1 cellular context compared by ENCODE assay signal in the genomic region with DNA sequence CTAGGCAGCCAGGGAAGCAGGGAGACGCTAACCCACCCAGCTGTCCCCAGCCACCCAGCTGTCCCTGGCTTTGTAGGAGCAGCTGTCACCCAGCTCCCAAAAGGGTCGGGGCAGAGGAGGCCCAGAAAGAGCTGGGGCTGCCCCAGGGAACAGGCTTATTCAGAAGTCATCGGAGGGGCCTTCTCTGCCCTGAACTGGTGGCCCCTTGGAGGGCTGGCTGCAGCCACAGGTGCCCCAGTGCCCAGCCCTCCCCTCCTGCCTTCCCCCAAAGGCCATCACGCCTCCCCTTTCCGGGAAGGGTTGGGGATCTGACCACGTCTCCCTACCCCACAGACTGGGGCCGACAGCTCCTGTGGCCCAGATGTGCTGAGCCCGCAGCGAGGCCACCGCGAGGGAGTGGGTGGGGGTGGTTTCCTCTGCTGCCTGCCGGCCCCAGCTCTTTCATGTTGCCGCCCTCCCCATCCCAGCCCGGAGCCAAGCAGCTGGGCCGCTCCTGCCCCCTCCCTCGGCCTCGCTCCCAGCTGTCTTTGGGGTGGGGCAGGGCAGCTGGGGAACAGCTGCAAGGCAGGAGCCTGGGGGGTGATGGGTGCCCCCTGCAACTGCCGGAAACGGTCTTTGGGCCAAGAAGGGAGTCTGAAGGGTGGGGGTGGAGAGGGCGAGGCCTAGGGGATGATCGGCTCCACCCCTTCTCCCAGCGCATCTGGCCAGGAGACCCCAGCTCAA.
TF ChIP-seq lines count a peak whose summit lies in the region.

No MANE protein-coding gene starts in this region.

TF ChIP-seq in HepG2, 621 proteins besides CTCF, POLR2A, EP300 and RAD21 (continued from another document and continues in another):
- TF ChIP-seq, protein P1, sequence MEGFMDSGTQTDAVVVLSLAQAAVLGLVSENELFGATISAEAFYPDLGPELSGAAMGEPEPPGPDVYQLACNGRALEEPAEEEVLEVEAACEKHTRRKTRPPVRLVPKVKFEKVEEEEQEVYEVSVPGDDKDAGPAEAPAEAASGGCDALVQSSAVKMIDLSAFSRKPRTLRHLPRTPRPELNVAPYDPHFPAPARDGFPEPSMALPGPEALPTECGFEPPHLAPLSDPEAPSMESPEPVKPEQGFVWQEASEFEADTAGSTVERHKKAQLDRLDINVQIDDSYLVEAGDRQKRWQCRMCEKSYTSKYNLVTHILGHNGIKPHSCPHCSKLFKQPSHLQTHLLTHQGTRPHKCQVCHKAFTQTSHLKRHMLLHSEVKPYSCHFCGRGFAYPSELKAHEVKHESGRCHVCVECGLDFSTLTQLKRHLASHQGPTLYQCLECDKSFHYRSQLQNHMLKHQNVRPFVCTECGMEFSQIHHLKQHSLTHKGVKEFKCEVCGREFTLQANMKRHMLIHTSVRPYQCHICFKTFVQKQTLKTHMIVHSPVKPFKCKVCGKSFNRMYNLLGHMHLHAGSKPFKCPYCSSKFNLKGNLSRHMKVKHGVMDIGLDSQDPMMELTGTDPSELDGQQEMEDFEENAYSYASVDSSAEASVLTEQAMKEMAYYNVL (CRISPR knock-in tag; IDR thresholded peaks at IDR 0.05; ENCODE audit: borderline replicate concordance): peak; percentile 71; the same call in 1 of the 2 replicates
- TF ChIP-seq TARDBP (CRISPR knock-in tag; IDR thresholded peaks at IDR 0.05): peak; percentile 89
- 0 out of 2 replicates have a peak, but pooled peaks have one; percentile 54 for TF ChIP-seq ZNF724P (CRISPR knock-in tag; IDR thresholded peaks at IDR 0.05; ENCODE audit: borderline replicate concordance)
- 0 out of 2 replicates have a peak, but pooled peaks have one; percentile 67 for TF ChIP-seq ZIK1 (CRISPR knock-in tag; IDR thresholded peaks at IDR 0.05; ENCODE audit: borderline replicate concordance, low read depth)
- peak; percentile 100 for TF ChIP-seq HNRNPK (IDR thresholded peaks at IDR 0.05; ENCODE audit: low read depth, low read length, poor library complexity, severe bottlenecking)
- TF ChIP-seq FOXO1 (CRISPR knock-in tag; IDR thresholded peaks at IDR 0.05): no peak
- peak; percentile 72 for TF ChIP-seq RXRA (CRISPR knock-in tag; IDR thresholded peaks at IDR 0.05)
- TF ChIP-seq TCF7L2 (IDR thresholded peaks at IDR 0.05; ENCODE audit: low read depth, low read length): peak; percentile 84
- peak; percentile 42; the same call in 1 of the 2 replicates for TF ChIP-seq ZSCAN9 (CRISPR knock-in tag; IDR thresholded peaks at IDR 0.05; ENCODE audit: borderline replicate concordance)
- TF ChIP-seq CBX2 (IDR thresholded peaks at IDR 0.05; ENCODE audit: low read depth, low read length): no peak
- TF ChIP-seq CBX2 (CRISPR knock-in tag; IDR thresholded peaks at IDR 0.05; ENCODE audit: low read depth): no peak
- TF ChIP-seq HOXD1 (CRISPR knock-in tag; IDR thresholded peaks at IDR 0.05): 0 out of 2 replicates have a peak, but pooled peaks have one; percentile 37
- TF ChIP-seq ZNF143 (CRISPR knock-in tag; IDR thresholded peaks at IDR 0.05): peak; percentile 48; the same call in 1 of the 2 replicates
- TF ChIP-seq CBX1 (IDR thresholded peaks at IDR 0.05; ENCODE audit: low read depth): no peak
- TF ChIP-seq NFYB (CRISPR knock-in tag; IDR thresholded peaks at IDR 0.05): no peak
- TF ChIP-seq KDM2A (CRISPR knock-in tag; IDR thresholded peaks at IDR 0.05; ENCODE audit: borderline replicate concordance, low read depth): peak; percentile 98
- no peak for TF ChIP-seq FLYWCH1 (CRISPR knock-in tag; IDR thresholded peaks at IDR 0.05)
- TF ChIP-seq IRX3 (CRISPR knock-in tag; IDR thresholded peaks at IDR 0.05; ENCODE audit: borderline replicate concordance, low read depth): 0 out of 2 replicates have a peak, but pooled peaks have one; percentile 48
- TF ChIP-seq NBN (conservative IDR thresholded peaks at IDR 0.05): no peak
- TF ChIP-seq, protein P2, sequence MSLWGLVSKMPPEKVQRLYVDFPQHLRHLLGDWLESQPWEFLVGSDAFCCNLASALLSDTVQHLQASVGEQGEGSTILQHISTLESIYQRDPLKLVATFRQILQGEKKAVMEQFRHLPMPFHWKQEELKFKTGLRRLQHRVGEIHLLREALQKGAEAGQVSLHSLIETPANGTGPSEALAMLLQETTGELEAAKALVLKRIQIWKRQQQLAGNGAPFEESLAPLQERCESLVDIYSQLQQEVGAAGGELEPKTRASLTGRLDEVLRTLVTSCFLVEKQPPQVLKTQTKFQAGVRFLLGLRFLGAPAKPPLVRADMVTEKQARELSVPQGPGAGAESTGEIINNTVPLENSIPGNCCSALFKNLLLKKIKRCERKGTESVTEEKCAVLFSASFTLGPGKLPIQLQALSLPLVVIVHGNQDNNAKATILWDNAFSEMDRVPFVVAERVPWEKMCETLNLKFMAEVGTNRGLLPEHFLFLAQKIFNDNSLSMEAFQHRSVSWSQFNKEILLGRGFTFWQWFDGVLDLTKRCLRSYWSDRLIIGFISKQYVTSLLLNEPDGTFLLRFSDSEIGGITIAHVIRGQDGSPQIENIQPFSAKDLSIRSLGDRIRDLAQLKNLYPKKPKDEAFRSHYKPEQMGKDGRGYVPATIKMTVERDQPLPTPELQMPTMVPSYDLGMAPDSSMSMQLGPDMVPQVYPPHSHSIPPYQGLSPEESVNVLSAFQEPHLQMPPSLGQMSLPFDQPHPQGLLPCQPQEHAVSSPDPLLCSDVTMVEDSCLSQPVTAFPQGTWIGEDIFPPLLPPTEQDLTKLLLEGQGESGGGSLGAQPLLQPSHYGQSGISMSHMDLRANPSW (CRISPR knock-in tag; IDR thresholded peaks at IDR 0.05; ENCODE audit: borderline replicate concordance): no peak
- 0 out of 2 replicates have a peak, but pooled peaks have one; percentile 27 for TF ChIP-seq ZKSCAN8 (CRISPR knock-in tag; IDR thresholded peaks at IDR 0.05; ENCODE audit: borderline replicate concordance)
- no peak for TF ChIP-seq MTF1 (CRISPR knock-in tag; IDR thresholded peaks at IDR 0.05)
- 0 out of 2 replicates have a peak, but pooled peaks have one; percentile 42 for TF ChIP-seq ZNF354B (CRISPR knock-in tag; IDR thresholded peaks at IDR 0.05)
- no peak for TF ChIP-seq ZNF510 (CRISPR knock-in tag; IDR thresholded peaks at IDR 0.05; ENCODE audit: low read depth)
- TF ChIP-seq ZMYM3 (CRISPR knock-in tag; IDR thresholded peaks at IDR 0.05): 0 out of 2 replicates have a peak, but pooled peaks have one; percentile 48
- TF ChIP-seq ZFP1 (CRISPR knock-in tag; IDR thresholded peaks at IDR 0.05): no peak; the same call in 1 of the 2 replicates
- no peak for TF ChIP-seq SRSF9 (IDR thresholded peaks at IDR 0.05; ENCODE audit: borderline replicate concordance, insufficient read depth, low read depth, low read length, poor library complexity, severe bottlenecking)
- TF ChIP-seq ZBTB7B (CRISPR knock-in tag; IDR thresholded peaks at IDR 0.05): peak; percentile 77; the same call in 1 of the 2 replicates
- TF ChIP-seq ZNF343 (CRISPR knock-in tag; IDR thresholded peaks at IDR 0.05): peak; percentile 60; the same call in 1 of the 2 replicates
- TF ChIP-seq TAF1 (CRISPR knock-in tag; IDR thresholded peaks at IDR 0.05): peak; percentile 47; the same call in 1 of the 2 replicates
- TF ChIP-seq HDAC6 (IDR thresholded peaks at IDR 0.05; ENCODE audit: low read depth, low read length): no peak
- TF ChIP-seq, protein P3, sequence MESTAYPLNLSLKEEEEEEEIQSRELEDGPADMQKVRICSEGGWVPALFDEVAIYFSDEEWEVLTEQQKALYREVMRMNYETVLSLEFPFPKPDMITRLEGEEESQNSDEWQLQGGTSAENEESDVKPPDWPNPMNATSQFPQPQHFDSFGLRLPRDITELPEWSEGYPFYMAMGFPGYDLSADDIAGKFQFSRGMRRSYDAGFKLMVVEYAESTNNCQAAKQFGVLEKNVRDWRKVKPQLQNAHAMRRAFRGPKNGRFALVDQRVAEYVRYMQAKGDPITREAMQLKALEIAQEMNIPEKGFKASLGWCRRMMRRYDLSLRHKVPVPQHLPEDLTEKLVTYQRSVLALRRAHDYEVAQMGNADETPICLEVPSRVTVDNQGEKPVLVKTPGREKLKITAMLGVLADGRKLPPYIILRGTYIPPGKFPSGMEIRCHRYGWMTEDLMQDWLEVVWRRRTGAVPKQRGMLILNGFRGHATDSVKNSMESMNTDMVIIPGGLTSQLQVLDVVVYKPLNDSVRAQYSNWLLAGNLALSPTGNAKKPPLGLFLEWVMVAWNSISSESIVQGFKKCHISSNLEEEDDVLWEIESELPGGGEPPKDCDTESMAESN (CRISPR knock-in tag; conservative IDR thresholded peaks at IDR 0.05): 0 out of 2 replicates have a peak, but pooled peaks have one; percentile 62
- TF ChIP-seq, protein P4, sequence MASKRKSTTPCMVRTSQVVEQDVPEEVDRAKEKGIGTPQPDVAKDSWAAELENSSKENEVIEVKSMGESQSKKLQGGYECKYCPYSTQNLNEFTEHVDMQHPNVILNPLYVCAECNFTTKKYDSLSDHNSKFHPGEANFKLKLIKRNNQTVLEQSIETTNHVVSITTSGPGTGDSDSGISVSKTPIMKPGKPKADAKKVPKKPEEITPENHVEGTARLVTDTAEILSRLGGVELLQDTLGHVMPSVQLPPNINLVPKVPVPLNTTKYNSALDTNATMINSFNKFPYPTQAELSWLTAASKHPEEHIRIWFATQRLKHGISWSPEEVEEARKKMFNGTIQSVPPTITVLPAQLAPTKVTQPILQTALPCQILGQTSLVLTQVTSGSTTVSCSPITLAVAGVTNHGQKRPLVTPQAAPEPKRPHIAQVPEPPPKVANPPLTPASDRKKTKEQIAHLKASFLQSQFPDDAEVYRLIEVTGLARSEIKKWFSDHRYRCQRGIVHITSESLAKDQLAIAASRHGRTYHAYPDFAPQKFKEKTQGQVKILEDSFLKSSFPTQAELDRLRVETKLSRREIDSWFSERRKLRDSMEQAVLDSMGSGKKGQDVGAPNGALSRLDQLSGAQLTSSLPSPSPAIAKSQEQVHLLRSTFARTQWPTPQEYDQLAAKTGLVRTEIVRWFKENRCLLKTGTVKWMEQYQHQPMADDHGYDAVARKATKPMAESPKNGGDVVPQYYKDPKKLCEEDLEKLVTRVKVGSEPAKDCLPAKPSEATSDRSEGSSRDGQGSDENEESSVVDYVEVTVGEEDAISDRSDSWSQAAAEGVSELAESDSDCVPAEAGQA (IDR thresholded peaks at IDR 0.05; ENCODE audit: low read depth): no peak
- TF ChIP-seq, protein P4 (CRISPR knock-in tag; IDR thresholded peaks at IDR 0.05; ENCODE audit: borderline replicate concordance): no peak
- TF ChIP-seq FOXA1 (IDR thresholded peaks at IDR 0.05): no peak
- TF ChIP-seq FOXA1 (CRISPR knock-in tag; IDR thresholded peaks at IDR 0.05): no peak
- 0 out of 2 replicates have a peak, but pooled peaks have one; percentile 50 for TF ChIP-seq KLF9 (CRISPR knock-in tag; IDR thresholded peaks at IDR 0.05; ENCODE audit: low read depth)
- TF ChIP-seq, protein P5, sequence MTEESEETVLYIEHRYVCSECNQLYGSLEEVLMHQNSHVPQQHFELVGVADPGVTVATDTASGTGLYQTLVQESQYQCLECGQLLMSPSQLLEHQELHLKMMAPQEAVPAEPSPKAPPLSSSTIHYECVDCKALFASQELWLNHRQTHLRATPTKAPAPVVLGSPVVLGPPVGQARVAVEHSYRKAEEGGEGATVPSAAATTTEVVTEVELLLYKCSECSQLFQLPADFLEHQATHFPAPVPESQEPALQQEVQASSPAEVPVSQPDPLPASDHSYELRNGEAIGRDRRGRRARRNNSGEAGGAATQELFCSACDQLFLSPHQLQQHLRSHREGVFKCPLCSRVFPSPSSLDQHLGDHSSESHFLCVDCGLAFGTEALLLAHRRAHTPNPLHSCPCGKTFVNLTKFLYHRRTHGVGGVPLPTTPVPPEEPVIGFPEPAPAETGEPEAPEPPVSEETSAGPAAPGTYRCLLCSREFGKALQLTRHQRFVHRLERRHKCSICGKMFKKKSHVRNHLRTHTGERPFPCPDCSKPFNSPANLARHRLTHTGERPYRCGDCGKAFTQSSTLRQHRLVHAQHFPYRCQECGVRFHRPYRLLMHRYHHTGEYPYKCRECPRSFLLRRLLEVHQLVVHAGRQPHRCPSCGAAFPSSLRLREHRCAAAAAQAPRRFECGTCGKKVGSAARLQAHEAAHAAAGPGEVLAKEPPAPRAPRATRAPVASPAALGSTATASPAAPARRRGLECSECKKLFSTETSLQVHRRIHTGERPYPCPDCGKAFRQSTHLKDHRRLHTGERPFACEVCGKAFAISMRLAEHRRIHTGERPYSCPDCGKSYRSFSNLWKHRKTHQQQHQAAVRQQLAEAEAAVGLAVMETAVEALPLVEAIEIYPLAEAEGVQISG (CRISPR knock-in tag; IDR thresholded peaks at IDR 0.05): peak; percentile 64
- peak; percentile 58; the same call in 1 of the 2 replicates for TF ChIP-seq ZNF543 (CRISPR knock-in tag; IDR thresholded peaks at IDR 0.05)
- TF ChIP-seq MTA3 (CRISPR knock-in tag; IDR thresholded peaks at IDR 0.05): no peak
- TF ChIP-seq, protein P6, sequence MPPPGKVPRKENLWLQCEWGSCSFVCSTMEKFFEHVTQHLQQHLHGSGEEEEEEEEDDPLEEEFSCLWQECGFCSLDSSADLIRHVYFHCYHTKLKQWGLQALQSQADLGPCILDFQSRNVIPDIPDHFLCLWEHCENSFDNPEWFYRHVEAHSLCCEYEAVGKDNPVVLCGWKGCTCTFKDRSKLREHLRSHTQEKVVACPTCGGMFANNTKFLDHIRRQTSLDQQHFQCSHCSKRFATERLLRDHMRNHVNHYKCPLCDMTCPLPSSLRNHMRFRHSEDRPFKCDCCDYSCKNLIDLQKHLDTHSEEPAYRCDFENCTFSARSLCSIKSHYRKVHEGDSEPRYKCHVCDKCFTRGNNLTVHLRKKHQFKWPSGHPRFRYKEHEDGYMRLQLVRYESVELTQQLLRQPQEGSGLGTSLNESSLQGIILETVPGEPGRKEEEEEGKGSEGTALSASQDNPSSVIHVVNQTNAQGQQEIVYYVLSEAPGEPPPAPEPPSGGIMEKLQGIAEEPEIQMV (CRISPR knock-in tag; IDR thresholded peaks at IDR 0.05; ENCODE audit: low read depth): peak; percentile 38; the same call in 1 of the 2 replicates
